In the genomic region with DNA sequence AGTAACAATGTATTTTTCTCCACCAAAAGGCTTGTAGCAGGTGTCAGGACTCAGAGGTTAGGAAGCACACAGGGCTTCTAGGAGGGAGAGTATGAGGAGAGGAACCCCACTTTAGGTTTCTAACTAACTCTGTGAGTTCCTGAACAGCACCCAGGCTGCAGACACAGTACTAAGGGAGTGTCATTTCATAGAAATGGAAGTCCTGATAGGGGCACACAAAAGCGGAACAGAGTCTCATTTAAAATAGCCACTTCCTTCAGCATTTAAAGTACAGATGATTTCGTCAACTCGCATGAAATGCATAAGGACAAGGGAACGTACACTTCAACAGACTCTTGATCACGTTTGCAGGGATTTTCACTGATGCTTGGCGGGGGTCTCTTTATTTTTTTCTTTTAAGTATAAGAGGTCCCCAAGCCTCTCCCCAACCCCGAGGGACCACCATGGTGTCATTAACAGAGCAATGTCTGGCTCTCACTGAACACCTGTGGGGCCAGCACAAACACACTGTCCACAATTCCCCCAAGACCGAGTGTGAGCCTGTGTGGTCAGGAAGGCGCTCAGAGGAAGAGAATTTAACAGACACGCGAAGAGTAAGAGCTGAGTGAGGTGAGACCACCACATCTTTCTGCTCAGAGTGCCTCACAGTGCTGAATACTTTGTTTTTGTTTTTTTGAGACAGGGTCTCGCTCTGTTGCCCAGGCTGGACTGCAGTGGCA, we compare ENCODE assay signal across 8 cellular contexts.
DNase-seq lines count a peak whose midpoint lies in the region; ATAC-seq and TF ChIP-seq lines count a peak whose summit lies in the region.

No MANE protein-coding gene starts in this region.

- H3K9me3 ChIP-seq in BLaER1 treated with 17β-estradiol and CSF1 and Interleukin-3, amounts not matched to agents 10 nM and 100 nM (replicated peaks in 1 of 11) = no peaks in the 10 kb centered on the region

- H3K4me1 Mint-ChIP-seq in activated T-helper 1 cell treated with anti-CD3 and anti-CD28 coated beads, Interleukin-12 subunit alpha, Interleukin-12 subunit beta, Interleukin-2, Interleukin-4 antibody, amounts not matched to agents 30 ng/mL and 10 ng/mL and 1 ng/mL, durations not matched to agents 14 hours and 24 hours and 36 hours (ENCODE audit: low read depth) = peaks cover 21% of the 10 kb centered on the region

- H3K27me3 Mint-ChIP-seq in activated T-helper 1 cell treated with anti-CD3 and anti-CD28 coated beads, Interleukin-12 subunit alpha, Interleukin-12 subunit beta, Interleukin-2, Interleukin-4 antibody, amounts not matched to agents 30 ng/mL and 10 ng/mL and 1 ng/mL, durations not matched to agents 14 hours and 24 hours and 36 hours (ENCODE audit: insufficient read depth) = no peaks in the 10 kb centered on the region

- peak overlapping the region in 8 of 10 experiments; percentile 7 to 54 (median 42); a peak in 15 of 20 replicates for H3K4me3 ChIP-seq in BLaER1 treated with 17β-estradiol and CSF1 and Interleukin-3, amounts not matched to agents 10 nM and 100 nM

- H3K36me3 Mint-ChIP-seq in activated T-helper 1 cell treated with anti-CD3 and anti-CD28 coated beads, Interleukin-12 subunit alpha, Interleukin-12 subunit beta, Interleukin-2, Interleukin-4 antibody, amounts not matched to agents 30 ng/mL and 10 ng/mL and 1 ng/mL, durations not matched to agents 14 hours and 24 hours and 36 hours (ENCODE audit: low read depth) = peaks cover 70% of the 10 kb centered on the region

- peak overlapping the region in 9 of 11 experiments; percentile 50 to 77 (median 69); a peak in 17 of 22 replicates for H3K9ac ChIP-seq in BLaER1 treated with 17β-estradiol and CSF1 and Interleukin-3, amounts not matched to agents 10 nM and 100 nM

- DNase-seq in activated T-helper 1 cell treated with anti-CD3 and anti-CD28 coated beads, Interleukin-12 subunit alpha, Interleukin-12 subunit beta, Interleukin-2, Interleukin-4 antibody, amounts not matched to agents 30 ng/mL and 10 ng/mL and 1 ng/mL, durations not matched to agents 14 hours and 24 hours and 36 hours (ENCODE audit: low spot score) = no peak
- no peak for DNase-seq in activated effector memory CD4-positive, alpha-beta T cell treated with anti-CD3 and anti-CD28 coated beads, Interleukin-2, amount 50 U/mL, for 16 hours
- no peak for DNase-seq in central memory CD4-positive, alpha-beta T cell
- DNase-seq in mesenteric fat pad (ENCODE audit: low spot score) = no peak
- no peak for DNase-seq in occipital lobe (lab: John Stamatoyannopoulos, UW)

- H3K9me3 Mint-ChIP-seq in activated T-helper 1 cell treated with anti-CD3 and anti-CD28 coated beads, Interleukin-12 subunit alpha, Interleukin-12 subunit beta, Interleukin-2, Interleukin-4 antibody, amounts not matched to agents 30 ng/mL and 10 ng/mL and 1 ng/mL, durations not matched to agents 14 hours and 24 hours and 36 hours = no peaks in the 10 kb centered on the region

- peak; percentile 81 for ATAC-seq in HG03103 (IDR thresholded peaks at IDR 0.05; ENCODE audit: low read depth, unreplicated experiment)

- TF ChIP-seq POLR2A in GM19099 (IDR thresholded peaks at IDR 0.05; ENCODE audit: extremely low read depth, insufficient read length, low read depth) = peak; percentile 37

- intact Hi-C loops in activated T-helper 1 cell treated with anti-CD3 and anti-CD28 coated beads, Interleukin-12 subunit alpha, Interleukin-12 subunit beta, Interleukin-2, Interleukin-4 antibody, amounts not matched to agents 30 ng/mL and 10 ng/mL and 1 ng/mL, durations not matched to agents 14 hours and 24 hours and 36 hours (cut with micrococcal nuclease) = loop anchor here (2.0 kb wide), 1 partner anchor 16 kb away; no protein-coding TSS in a partner anchor

- no peak overlapping the region for H3K4me3 Mint-ChIP-seq in activated T-helper 1 cell treated with anti-CD3 and anti-CD28 coated beads, Interleukin-12 subunit alpha, Interleukin-12 subunit beta, Interleukin-2, Interleukin-4 antibody, amounts not matched to agents 30 ng/mL and 10 ng/mL and 1 ng/mL, durations not matched to agents 14 hours and 24 hours and 36 hours

- H3K36me3 ChIP-seq in BLaER1 treated with 17β-estradiol and CSF1 and Interleukin-3, amounts not matched to agents 10 nM and 100 nM = peaks cover 36 to 60% (median 52%) of the 10 kb centered on the region in 11 experiments

- no peaks in the 10 kb centered on the region for H3K27me3 ChIP-seq in BLaER1 treated with 17β-estradiol and CSF1 and Interleukin-3, amounts not matched to agents 10 nM and 100 nM

- peaks cover 61 to 77% (median 72%) of the 10 kb centered on the region in 10 experiments for H3K4me1 ChIP-seq in BLaER1 treated with 17β-estradiol and CSF1 and Interleukin-3, amounts not matched to agents 10 nM and 100 nM

- H3K27ac Mint-ChIP-seq in activated T-helper 1 cell treated with anti-CD3 and anti-CD28 coated beads, Interleukin-12 subunit alpha, Interleukin-12 subunit beta, Interleukin-2, Interleukin-4 antibody, amounts not matched to agents 30 ng/mL and 10 ng/mL and 1 ng/mL, durations not matched to agents 14 hours and 24 hours and 36 hours = peak overlapping the region; percentile 73

- H3K27ac ChIP-seq in BLaER1 treated with 17β-estradiol and CSF1 and Interleukin-3, amounts not matched to agents 10 nM and 100 nM = peak overlapping the region in 10 of 11 experiments; percentile 40 to 91 (median 80); a peak in 20 of 22 replicates

- H4K20me1 ChIP-seq in BLaER1 treated with 17β-estradiol and CSF1 and Interleukin-3, amounts not matched to agents 10 nM and 100 nM = peaks cover 0 to 7% (median 0%) of the 10 kb centered on the region in 11 experiments; a peak in 2 of 22 replicates

- peak overlapping the region; percentile 71 to 99 (median 95) for H3K4me2 ChIP-seq in BLaER1 treated with 17β-estradiol and CSF1 and Interleukin-3, amounts not matched to agents 10 nM and 100 nM
